1 cellular context compared by ENCODE assay signal in genomic region chr2:25885933-25886332, GRCh38.
A peak's percentile ranks its signal among the peaks of the same experiment; 100 is the strongest.
TF ChIP-seq lines count a peak whose summit lies in the region.

No MANE protein-coding gene starts in this region.

TF ChIP-seq in HepG2, 621 proteins besides CTCF, POLR2A, EP300 and RAD21 (continued from another document and continues in another):
- TF ChIP-seq HMG20A (CRISPR knock-in tag; IDR thresholded peaks at IDR 0.05; ENCODE audit: borderline replicate concordance) = peak; percentile 74
- no peak for TF ChIP-seq CCAR2 (optimal IDR thresholded peaks at IDR 0.05; ENCODE audit: low read depth, low read length)
- TF ChIP-seq ARNT (IDR thresholded peaks at IDR 0.05) = no peak
- peak; percentile 100 for TF ChIP-seq ZNF644 (CRISPR knock-in tag; IDR thresholded peaks at IDR 0.05; ENCODE audit: low read depth)
- TF ChIP-seq IRF1 (CRISPR knock-in tag; IDR thresholded peaks at IDR 0.05; ENCODE audit: low read depth) = no peak
- TF ChIP-seq HNF4A (CRISPR knock-in tag; IDR thresholded peaks at IDR 0.05) = no peak
- TF ChIP-seq XRCC5 (optimal IDR thresholded peaks at IDR 0.05; ENCODE audit: low read length) = no peak
- TF ChIP-seq SSRP1 (CRISPR knock-in tag; IDR thresholded peaks at IDR 0.05) = no peak
- no peak for TF ChIP-seq ZNF317 (CRISPR knock-in tag; IDR thresholded peaks at IDR 0.05)
- TF ChIP-seq HNRNPK (IDR thresholded peaks at IDR 0.05; ENCODE audit: low read depth, low read length, poor library complexity, severe bottlenecking) = no peak
- no peak for TF ChIP-seq RARG (CRISPR knock-in tag; IDR thresholded peaks at IDR 0.05; ENCODE audit: low read depth)
- TF ChIP-seq ATF7 (IDR thresholded peaks at IDR 0.05) = peak; percentile 31; the same call in 1 of the 2 replicates
- TF ChIP-seq ATF7 (CRISPR knock-in tag; IDR thresholded peaks at IDR 0.05) = no peak
- TF ChIP-seq KLF16 (CRISPR knock-in tag; IDR thresholded peaks at IDR 0.05) = peak in 1 of 2 experiments; percentile 32; a peak in 1 of 4 replicates
- TF ChIP-seq ZSCAN25 (CRISPR knock-in tag; IDR thresholded peaks at IDR 0.05) = no peak
- TF ChIP-seq, protein P1, sequence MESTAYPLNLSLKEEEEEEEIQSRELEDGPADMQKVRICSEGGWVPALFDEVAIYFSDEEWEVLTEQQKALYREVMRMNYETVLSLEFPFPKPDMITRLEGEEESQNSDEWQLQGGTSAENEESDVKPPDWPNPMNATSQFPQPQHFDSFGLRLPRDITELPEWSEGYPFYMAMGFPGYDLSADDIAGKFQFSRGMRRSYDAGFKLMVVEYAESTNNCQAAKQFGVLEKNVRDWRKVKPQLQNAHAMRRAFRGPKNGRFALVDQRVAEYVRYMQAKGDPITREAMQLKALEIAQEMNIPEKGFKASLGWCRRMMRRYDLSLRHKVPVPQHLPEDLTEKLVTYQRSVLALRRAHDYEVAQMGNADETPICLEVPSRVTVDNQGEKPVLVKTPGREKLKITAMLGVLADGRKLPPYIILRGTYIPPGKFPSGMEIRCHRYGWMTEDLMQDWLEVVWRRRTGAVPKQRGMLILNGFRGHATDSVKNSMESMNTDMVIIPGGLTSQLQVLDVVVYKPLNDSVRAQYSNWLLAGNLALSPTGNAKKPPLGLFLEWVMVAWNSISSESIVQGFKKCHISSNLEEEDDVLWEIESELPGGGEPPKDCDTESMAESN (CRISPR knock-in tag; conservative IDR thresholded peaks at IDR 0.05) = no peak
- TF ChIP-seq SOX13 (IDR thresholded peaks at IDR 0.05) = no peak
- peak in 1 of 2 experiments; percentile 34; a peak in 1 of 4 replicates for TF ChIP-seq SOX13 (CRISPR knock-in tag; conservative IDR thresholded peaks at IDR 0.05 in 1 of 2, IDR thresholded peaks at IDR 0.05 in 1 of 2)
- peak; percentile 60 for TF ChIP-seq ELF3 (CRISPR knock-in tag; IDR thresholded peaks at IDR 0.05)
- TF ChIP-seq ARID2 (CRISPR knock-in tag; IDR thresholded peaks at IDR 0.05; ENCODE audit: borderline replicate concordance) = no peak
- TF ChIP-seq ZNF614 (CRISPR knock-in tag; IDR thresholded peaks at IDR 0.05; ENCODE audit: borderline replicate concordance) = peak; percentile 86; the same call in 1 of the 2 replicates
- TF ChIP-seq ZBTB44 (CRISPR knock-in tag; IDR thresholded peaks at IDR 0.05) = no peak
- no peak for TF ChIP-seq FOXK2 (IDR thresholded peaks at IDR 0.05)
- TF ChIP-seq NRL (CRISPR knock-in tag; IDR thresholded peaks at IDR 0.05; ENCODE audit: borderline replicate concordance) = no peak
- peak; percentile 71 for TF ChIP-seq FOXA3 (CRISPR knock-in tag; IDR thresholded peaks at IDR 0.05)
- peak; percentile 26; the same call in 1 of the 2 replicates for TF ChIP-seq ZNF335 (CRISPR knock-in tag; IDR thresholded peaks at IDR 0.05)
- no peak for TF ChIP-seq TBX3 (IDR thresholded peaks at IDR 0.05; ENCODE audit: borderline replicate concordance)
- TF ChIP-seq, protein P2, sequence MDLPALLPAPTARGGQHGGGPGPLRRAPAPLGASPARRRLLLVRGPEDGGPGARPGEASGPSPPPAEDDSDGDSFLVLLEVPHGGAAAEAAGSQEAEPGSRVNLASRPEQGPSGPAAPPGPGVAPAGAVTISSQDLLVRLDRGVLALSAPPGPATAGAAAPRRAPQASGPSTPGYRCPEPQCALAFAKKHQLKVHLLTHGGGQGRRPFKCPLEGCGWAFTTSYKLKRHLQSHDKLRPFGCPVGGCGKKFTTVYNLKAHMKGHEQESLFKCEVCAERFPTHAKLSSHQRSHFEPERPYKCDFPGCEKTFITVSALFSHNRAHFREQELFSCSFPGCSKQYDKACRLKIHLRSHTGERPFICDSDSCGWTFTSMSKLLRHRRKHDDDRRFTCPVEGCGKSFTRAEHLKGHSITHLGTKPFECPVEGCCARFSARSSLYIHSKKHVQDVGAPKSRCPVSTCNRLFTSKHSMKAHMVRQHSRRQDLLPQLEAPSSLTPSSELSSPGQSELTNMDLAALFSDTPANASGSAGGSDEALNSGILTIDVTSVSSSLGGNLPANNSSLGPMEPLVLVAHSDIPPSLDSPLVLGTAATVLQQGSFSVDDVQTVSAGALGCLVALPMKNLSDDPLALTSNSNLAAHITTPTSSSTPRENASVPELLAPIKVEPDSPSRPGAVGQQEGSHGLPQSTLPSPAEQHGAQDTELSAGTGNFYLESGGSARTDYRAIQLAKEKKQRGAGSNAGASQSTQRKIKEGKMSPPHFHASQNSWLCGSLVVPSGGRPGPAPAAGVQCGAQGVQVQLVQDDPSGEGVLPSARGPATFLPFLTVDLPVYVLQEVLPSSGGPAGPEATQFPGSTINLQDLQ (CRISPR knock-in tag; IDR thresholded peaks at IDR 0.05) = no peak
- TF ChIP-seq, protein P3, sequence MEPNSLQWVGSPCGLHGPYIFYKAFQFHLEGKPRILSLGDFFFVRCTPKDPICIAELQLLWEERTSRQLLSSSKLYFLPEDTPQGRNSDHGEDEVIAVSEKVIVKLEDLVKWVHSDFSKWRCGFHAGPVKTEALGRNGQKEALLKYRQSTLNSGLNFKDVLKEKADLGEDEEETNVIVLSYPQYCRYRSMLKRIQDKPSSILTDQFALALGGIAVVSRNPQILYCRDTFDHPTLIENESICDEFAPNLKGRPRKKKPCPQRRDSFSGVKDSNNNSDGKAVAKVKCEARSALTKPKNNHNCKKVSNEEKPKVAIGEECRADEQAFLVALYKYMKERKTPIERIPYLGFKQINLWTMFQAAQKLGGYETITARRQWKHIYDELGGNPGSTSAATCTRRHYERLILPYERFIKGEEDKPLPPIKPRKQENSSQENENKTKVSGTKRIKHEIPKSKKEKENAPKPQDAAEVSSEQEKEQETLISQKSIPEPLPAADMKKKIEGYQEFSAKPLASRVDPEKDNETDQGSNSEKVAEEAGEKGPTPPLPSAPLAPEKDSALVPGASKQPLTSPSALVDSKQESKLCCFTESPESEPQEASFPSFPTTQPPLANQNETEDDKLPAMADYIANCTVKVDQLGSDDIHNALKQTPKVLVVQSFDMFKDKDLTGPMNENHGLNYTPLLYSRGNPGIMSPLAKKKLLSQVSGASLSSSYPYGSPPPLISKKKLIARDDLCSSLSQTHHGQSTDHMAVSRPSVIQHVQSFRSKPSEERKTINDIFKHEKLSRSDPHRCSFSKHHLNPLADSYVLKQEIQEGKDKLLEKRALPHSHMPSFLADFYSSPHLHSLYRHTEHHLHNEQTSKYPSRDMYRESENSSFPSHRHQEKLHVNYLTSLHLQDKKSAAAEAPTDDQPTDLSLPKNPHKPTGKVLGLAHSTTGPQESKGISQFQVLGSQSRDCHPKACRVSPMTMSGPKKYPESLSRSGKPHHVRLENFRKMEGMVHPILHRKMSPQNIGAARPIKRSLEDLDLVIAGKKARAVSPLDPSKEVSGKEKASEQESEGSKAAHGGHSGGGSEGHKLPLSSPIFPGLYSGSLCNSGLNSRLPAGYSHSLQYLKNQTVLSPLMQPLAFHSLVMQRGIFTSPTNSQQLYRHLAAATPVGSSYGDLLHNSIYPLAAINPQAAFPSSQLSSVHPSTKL (CRISPR knock-in tag; IDR thresholded peaks at IDR 0.05) = peak; percentile 69
- no peak for TF ChIP-seq SMYD3 (CRISPR knock-in tag; IDR thresholded peaks at IDR 0.05)
- no peak for TF ChIP-seq RFX1 (IDR thresholded peaks at IDR 0.05)
- no peak for TF ChIP-seq CCDC6 (CRISPR knock-in tag; IDR thresholded peaks at IDR 0.05)
- TF ChIP-seq, protein P4, sequence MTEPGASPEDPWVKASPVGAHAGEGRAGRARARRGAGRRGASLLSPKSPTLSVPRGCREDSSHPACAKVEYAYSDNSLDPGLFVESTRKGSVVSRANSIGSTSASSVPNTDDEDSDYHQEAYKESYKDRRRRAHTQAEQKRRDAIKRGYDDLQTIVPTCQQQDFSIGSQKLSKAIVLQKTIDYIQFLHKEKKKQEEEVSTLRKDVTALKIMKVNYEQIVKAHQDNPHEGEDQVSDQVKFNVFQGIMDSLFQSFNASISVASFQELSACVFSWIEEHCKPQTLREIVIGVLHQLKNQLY (CRISPR knock-in tag; IDR thresholded peaks at IDR 0.05) = no peak
- TF ChIP-seq CAMTA2 (CRISPR knock-in tag; IDR thresholded peaks at IDR 0.05; ENCODE audit: borderline replicate concordance) = no peak
- TF ChIP-seq ZNF510 (CRISPR knock-in tag; IDR thresholded peaks at IDR 0.05; ENCODE audit: low read depth) = no peak
- TF ChIP-seq ERF (CRISPR knock-in tag; IDR thresholded peaks at IDR 0.05) = no peak
- peak; percentile 47; the same call in 1 of the 3 replicates for TF ChIP-seq MXI1 (IDR thresholded peaks at IDR 0.05; ENCODE audit: borderline replicate concordance, low read depth, low read length)
- TF ChIP-seq, protein P5, sequence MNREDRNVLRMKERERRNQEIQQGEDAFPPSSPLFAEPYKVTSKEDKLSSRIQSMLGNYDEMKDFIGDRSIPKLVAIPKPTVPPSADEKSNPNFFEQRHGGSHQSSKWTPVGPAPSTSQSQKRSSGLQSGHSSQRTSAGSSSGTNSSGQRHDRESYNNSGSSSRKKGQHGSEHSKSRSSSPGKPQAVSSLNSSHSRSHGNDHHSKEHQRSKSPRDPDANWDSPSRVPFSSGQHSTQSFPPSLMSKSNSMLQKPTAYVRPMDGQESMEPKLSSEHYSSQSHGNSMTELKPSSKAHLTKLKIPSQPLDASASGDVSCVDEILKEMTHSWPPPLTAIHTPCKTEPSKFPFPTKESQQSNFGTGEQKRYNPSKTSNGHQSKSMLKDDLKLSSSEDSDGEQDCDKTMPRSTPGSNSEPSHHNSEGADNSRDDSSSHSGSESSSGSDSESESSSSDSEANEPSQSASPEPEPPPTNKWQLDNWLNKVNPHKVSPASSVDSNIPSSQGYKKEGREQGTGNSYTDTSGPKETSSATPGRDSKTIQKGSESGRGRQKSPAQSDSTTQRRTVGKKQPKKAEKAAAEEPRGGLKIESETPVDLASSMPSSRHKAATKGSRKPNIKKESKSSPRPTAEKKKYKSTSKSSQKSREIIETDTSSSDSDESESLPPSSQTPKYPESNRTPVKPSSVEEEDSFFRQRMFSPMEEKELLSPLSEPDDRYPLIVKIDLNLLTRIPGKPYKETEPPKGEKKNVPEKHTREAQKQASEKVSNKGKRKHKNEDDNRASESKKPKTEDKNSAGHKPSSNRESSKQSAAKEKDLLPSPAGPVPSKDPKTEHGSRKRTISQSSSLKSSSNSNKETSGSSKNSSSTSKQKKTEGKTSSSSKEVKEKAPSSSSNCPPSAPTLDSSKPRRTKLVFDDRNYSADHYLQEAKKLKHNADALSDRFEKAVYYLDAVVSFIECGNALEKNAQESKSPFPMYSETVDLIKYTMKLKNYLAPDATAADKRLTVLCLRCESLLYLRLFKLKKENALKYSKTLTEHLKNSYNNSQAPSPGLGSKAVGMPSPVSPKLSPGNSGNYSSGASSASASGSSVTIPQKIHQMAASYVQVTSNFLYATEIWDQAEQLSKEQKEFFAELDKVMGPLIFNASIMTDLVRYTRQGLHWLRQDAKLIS (CRISPR knock-in tag; IDR thresholded peaks at IDR 0.05) = no peak
- TF ChIP-seq ZNF235 (CRISPR knock-in tag; IDR thresholded peaks at IDR 0.05; ENCODE audit: borderline replicate concordance) = no peak
- TF ChIP-seq ZNF143 (CRISPR knock-in tag; IDR thresholded peaks at IDR 0.05) = 0 out of 2 replicates have a peak, but pooled peaks have one; percentile 24
- TF ChIP-seq, protein P6, sequence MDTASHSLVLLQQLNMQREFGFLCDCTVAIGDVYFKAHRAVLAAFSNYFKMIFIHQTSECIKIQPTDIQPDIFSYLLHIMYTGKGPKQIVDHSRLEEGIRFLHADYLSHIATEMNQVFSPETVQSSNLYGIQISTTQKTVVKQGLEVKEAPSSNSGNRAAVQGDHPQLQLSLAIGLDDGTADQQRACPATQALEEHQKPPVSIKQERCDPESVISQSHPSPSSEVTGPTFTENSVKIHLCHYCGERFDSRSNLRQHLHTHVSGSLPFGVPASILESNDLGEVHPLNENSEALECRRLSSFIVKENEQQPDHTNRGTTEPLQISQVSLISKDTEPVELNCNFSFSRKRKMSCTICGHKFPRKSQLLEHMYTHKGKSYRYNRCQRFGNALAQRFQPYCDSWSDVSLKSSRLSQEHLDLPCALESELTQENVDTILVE (CRISPR knock-in tag; IDR thresholded peaks at IDR 0.05) = no peak
- TF ChIP-seq, protein P7, sequence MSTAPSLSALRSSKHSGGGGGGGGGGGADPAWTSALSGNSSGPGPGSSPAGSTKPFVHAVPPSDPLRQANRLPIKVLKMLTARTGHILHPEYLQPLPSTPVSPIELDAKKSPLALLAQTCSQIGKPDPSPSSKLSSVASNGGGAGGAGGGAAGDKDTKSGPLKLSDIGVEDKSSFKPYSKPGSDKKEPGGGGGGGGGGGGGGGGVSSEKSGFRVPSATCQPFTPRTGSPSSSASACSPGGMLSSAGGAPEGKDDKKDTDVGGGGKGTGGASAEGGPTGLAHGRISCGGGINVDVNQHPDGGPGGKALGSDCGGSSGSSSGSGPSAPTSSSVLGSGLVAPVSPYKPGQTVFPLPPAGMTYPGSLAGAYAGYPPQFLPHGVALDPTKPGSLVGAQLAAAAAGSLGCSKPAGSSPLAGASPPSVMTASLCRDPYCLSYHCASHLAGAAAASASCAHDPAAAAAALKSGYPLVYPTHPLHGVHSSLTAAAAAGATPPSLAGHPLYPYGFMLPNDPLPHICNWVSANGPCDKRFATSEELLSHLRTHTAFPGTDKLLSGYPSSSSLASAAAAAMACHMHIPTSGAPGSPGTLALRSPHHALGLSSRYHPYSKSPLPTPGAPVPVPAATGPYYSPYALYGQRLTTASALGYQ (CRISPR knock-in tag; IDR thresholded peaks at IDR 0.05) = peak; percentile 26; the same call in 1 of the 2 replicates
- no peak for TF ChIP-seq SMARCE1 (IDR thresholded peaks at IDR 0.05; ENCODE audit: borderline replicate concordance)
- TF ChIP-seq, protein P8, sequence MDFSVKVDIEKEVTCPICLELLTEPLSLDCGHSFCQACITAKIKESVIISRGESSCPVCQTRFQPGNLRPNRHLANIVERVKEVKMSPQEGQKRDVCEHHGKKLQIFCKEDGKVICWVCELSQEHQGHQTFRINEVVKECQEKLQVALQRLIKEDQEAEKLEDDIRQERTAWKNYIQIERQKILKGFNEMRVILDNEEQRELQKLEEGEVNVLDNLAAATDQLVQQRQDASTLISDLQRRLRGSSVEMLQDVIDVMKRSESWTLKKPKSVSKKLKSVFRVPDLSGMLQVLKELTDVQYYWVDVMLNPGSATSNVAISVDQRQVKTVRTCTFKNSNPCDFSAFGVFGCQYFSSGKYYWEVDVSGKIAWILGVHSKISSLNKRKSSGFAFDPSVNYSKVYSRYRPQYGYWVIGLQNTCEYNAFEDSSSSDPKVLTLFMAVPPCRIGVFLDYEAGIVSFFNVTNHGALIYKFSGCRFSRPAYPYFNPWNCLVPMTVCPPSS (IDR thresholded peaks at IDR 0.05) = no peak
- no peak for TF ChIP-seq ARNT2 (CRISPR knock-in tag; IDR thresholded peaks at IDR 0.05; ENCODE audit: low read depth)
- TF ChIP-seq SETDB1 (CRISPR knock-in tag; IDR thresholded peaks at IDR 0.05; ENCODE audit: borderline replicate concordance) = no peak
- TF ChIP-seq ZNF563 (CRISPR knock-in tag; IDR thresholded peaks at IDR 0.05) = no peak
